In the genomic region with DNA sequence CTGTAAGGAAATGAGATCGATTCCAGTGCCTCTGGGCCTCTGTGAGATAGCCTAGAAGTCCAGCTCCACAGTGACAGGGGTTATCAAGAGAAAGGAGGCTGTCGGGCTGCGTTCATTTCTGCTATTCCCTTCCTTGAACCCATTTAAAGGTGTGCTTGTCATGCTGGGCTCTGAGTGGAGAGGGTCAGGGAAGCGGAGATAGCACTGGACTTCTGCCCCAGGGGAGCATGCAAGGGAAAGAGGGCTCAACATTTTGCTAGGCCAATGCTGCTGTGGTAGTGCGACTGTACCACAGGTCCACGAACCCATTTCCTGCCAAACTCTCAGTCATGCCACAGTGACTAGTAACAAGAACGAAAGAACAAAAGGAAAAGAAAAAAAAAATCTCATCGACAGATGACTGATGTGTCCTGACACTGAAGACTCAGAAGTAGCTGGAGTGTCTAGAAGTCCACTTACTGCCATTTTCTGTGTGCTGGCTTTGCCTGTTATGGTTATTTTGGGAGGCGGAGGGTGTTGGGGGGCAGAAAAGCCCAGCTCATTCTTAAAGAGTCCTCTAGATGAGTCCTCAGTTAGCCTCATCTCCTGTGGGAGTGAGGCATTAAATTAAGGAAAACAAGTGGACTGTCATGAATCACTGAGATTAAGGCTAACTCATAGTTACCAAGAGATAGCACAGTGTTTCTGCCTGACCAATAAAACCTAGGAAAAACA, we compare ENCODE assay signal across 8 cellular contexts. TPM values are rescaled to one million over a fixed set of nuclear protein-coding genes. Genes with fewer than 3 reads are reported as not detected.
A peak's percentile ranks its signal among the peaks of the same experiment; 100 is the strongest.
DNase-seq lines count a peak whose midpoint lies in the region; ATAC-seq and TF ChIP-seq lines count a peak whose summit lies in the region.

No MANE protein-coding gene starts in this region.

- peaks cover 27% of the 10 kb centered on the region for H3K4me1 ChIP-seq in foreskin keratinocyte

- H3K4me1 Mint-ChIP-seq in activated CD4-positive, alpha-beta memory T cell treated with anti-CD3 and anti-CD28 coated beads for 36 hours (ENCODE audit: low read depth), result peaks cover 59% of the 10 kb centered on the region

- no peak for TF ChIP-seq CTCF in foreskin keratinocyte (conservative IDR thresholded peaks at IDR 0.05)

- peak; percentile 75 for DNase-seq in activated CD4-positive, alpha-beta memory T cell treated with anti-CD3 and anti-CD28 coated beads for 36 hours
- no peak for DNase-seq in foreskin keratinocyte
- DNase-seq in stimulated activated naive CD8-positive, alpha-beta T cell treated with anti-CD3 and anti-CD28 coated beads, Interleukin-15, Interleukin-2, amounts not matched to agents 100 U/mL and 50 U/mL, for 24 hours, result peak; percentile 42
- DNase-seq in midbrain (lab: John Stamatoyannopoulos, UW), result no peak

- no peaks in the 10 kb centered on the region for H3K27me3 Mint-ChIP-seq in activated CD4-positive, alpha-beta memory T cell treated with anti-CD3 and anti-CD28 coated beads for 36 hours

- no peak overlapping the region for H3K27ac ChIP-seq in foreskin keratinocyte

- POLR2A ChIA-PET in activated CD4-positive, alpha-beta memory T cell treated with anti-CD3 and anti-CD28 coated beads for 36 hours (lab: Charles Lee), result interaction anchor here (0.6 to 3.9 kb wide), 9 partner anchors 8 to 235 kb away, joined by 3 to 17 read pairs (median 6); partner anchors contain the start of gene NEDD9

- H3K4me3 Mint-ChIP-seq in activated CD4-positive, alpha-beta memory T cell treated with anti-CD3 and anti-CD28 coated beads for 36 hours, result peak overlapping the region; percentile 44

- no peaks in the 10 kb centered on the region for H3K9me3 Mint-ChIP-seq in activated CD4-positive, alpha-beta memory T cell treated with anti-CD3 and anti-CD28 coated beads for 36 hours

- CTCF ChIA-PET in activated CD4-positive, alpha-beta memory T cell treated with anti-CD3 and anti-CD28 coated beads for 36 hours (lab: Charles Lee), result interaction anchor here (0.6 to 1.3 kb wide), 7 partner anchors 52 to 271 kb away, joined by 3 to 5 read pairs (median 3); no protein-coding TSS in a partner anchor

- intact Hi-C loops in activated CD4-positive, alpha-beta memory T cell treated with anti-CD3 and anti-CD28 coated beads for 36 hours (cut with micrococcal nuclease), result loop anchor here (1.0 to 2.0 kb wide), 7 partner anchors 8 to 188 kb away; partner anchors contain the start of gene NEDD9

- ATAC-seq in GM18505 (IDR thresholded peaks at IDR 0.05; ENCODE audit: unreplicated experiment) (peak; percentile 57), HG02798 (IDR thresholded peaks at IDR 0.05; ENCODE audit: poor library complexity, unreplicated experiment) (peak; percentile 71), foreskin keratinocyte (peak; percentile 48), GM21367 (IDR thresholded peaks at IDR 0.05; ENCODE audit: unreplicated experiment) (no peak), GM21526 (IDR thresholded peaks at IDR 0.05; ENCODE audit: low FRiP score, unreplicated experiment) (no peak)
- ATAC-seq in stimulated activated naive CD8-positive, alpha-beta T cell treated with anti-CD3 and anti-CD28 coated beads, Interleukin-15, Interleukin-2, amounts not matched to agents 100 U/mL and 50 U/mL, for 24 hours, result peak; percentile 93

- peak overlapping the region; percentile 87 for H3K27ac Mint-ChIP-seq in activated CD4-positive, alpha-beta memory T cell treated with anti-CD3 and anti-CD28 coated beads for 36 hours

- no peaks in the 10 kb centered on the region for H3K27me3 ChIP-seq in foreskin keratinocyte

- TF ChIP-seq POLR2A in GM18505 (IDR thresholded peaks at IDR 0.05; ENCODE audit: borderline replicate concordance, extremely low read depth, insufficient read depth, insufficient read length), result peak; percentile 30

- peaks cover 33% of the 10 kb centered on the region for H3K36me3 Mint-ChIP-seq in activated CD4-positive, alpha-beta memory T cell treated with anti-CD3 and anti-CD28 coated beads for 36 hours

RNA-seq across cellular contexts. Expression of gene NEDD9, which starts 8.1 kb away (rescaled TPM):
- 10 to 100 TPM; 26.6 to 31.5 TPM for total RNA-seq in activated CD4-positive, alpha-beta memory T cell treated with anti-CD3 and anti-CD28 coated beads for 36 hours
- 3.1 and 3.6 TPM in 2 replicates for total RNA-seq in foreskin keratinocyte
- 1.1 and 1.2 TPM in 2 replicates for polyA plus RNA-seq in foreskin keratinocyte

Comparison
In these comparisons a context has a peak if more than half of its experiments do, and no peak if none do; other contexts are left out.
1. ATAC-seq: peak in GM18505 (single experiment), HG02798 (single experiment), foreskin keratinocyte (single experiment) and stimulated activated naive CD8-positive, alpha-beta T cell treated with anti-CD3 and anti-CD28 coated beads, Interleukin-15, Interleukin-2, amounts not matched to agents 100 U/mL and 50 U/mL, for 24 hours (single experiment); none in GM21367 (single experiment) and GM21526 (single experiment).
2. DNase-seq: peak in activated CD4-positive, alpha-beta memory T cell treated with anti-CD3 and anti-CD28 coated beads for 36 hours (single experiment) and stimulated activated naive CD8-positive, alpha-beta T cell treated with anti-CD3 and anti-CD28 coated beads, Interleukin-15, Interleukin-2, amounts not matched to agents 100 U/mL and 50 U/mL, for 24 hours (single experiment); none in foreskin keratinocyte (0 of 2) and midbrain (single experiment).